Comparison of ENCODE assay signal across 1 cellular context in the genomic region with DNA sequence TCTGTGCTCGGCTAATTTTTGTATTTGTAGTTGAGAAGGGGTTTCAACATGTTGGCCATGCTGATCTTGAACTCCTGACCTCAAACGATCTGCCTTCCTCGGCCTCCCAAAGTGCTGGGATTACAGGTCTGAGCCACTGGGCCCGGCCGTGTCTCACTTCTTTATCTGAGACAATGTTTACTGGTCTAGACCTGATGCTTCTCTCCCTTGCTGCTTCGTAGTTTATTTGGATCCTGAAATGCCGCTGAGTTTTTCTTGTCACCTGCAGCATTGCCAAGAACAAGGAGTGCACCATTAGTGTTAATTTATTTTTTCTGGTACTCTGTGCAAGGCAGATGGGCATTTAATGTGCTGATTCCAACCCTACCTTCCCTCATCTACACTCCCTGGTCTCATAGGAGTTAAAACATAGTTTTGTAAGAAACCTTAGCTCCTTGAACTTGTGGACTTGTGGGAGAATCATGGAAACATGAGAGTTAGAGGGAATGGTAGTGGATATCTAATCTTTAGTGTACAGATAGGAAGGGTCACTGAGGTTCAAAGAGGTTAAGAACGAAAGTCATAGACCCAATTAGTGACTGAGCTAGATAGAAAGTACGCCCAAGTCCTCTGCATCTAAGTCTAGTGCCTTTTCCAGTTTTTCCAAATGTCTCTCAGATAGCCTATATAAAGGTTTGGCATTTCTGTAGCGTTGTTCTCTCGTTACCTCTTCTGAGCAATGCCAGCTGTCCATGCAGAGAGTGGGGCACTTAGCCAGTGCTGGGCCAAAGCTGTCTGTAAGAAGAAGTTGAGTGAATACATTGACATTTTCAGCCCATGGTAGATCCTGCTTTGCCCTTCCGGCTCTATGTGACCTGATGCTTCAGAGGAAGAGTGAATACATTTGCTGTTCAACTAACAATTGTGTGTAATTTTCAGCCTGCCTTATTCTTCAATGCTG.
TF ChIP-seq lines count a peak whose summit lies in the region.

No MANE protein-coding gene starts in this region.

TF ChIP-seq in WTC11, 78 proteins besides CTCF, POLR2A, EP300 and RAD21 (continued from another document):
- TF ChIP-seq, protein P1, sequence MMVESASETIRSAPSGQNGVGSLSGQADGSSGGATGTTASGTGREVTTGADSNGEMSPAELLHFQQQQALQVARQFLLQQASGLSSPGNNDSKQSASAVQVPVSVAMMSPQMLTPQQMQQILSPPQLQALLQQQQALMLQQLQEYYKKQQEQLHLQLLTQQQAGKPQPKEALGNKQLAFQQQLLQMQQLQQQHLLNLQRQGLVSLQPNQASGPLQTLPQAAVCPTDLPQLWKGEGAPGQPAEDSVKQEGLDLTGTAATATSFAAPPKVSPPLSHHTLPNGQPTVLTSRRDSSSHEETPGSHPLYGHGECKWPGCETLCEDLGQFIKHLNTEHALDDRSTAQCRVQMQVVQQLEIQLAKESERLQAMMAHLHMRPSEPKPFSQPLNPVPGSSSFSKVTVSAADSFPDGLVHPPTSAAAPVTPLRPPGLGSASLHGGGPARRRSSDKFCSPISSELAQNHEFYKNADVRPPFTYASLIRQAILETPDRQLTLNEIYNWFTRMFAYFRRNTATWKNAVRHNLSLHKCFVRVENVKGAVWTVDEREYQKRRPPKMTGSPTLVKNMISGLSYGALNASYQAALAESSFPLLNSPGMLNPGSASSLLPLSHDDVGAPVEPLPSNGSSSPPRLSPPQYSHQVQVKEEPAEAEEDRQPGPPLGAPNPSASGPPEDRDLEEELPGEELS (CRISPR knock-in tag; IDR thresholded peaks at IDR 0.05) = no peak
- TF ChIP-seq, protein P2, sequence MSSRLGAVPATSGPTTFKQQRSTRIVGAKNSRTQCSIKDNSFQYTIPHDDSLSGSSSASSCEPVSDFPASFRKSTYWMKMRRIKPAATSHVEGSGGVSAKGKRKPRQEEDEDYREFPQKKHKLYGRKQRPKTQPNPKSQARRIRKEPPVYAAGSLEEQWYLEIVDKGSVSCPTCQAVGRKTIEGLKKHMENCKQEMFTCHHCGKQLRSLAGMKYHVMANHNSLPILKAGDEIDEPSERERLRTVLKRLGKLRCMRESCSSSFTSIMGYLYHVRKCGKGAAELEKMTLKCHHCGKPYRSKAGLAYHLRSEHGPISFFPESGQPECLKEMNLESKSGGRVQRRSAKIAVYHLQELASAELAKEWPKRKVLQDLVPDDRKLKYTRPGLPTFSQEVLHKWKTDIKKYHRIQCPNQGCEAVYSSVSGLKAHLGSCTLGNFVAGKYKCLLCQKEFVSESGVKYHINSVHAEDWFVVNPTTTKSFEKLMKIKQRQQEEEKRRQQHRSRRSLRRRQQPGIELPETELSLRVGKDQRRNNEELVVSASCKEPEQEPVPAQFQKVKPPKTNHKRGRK (CRISPR knock-in tag; IDR thresholded peaks at IDR 0.05; ENCODE audit: borderline replicate concordance) = no peak
- TF ChIP-seq SMAD4 (CRISPR knock-in tag; IDR thresholded peaks at IDR 0.05) (no peak), ZNF121 (CRISPR knock-in tag; IDR thresholded peaks at IDR 0.05) (no peak), GTF2I (CRISPR knock-in tag; conservative IDR thresholded peaks at IDR 0.05) (no peak), ZNF396 (CRISPR knock-in tag; IDR thresholded peaks at IDR 0.05; ENCODE audit: borderline replicate concordance) (no peak), NFATC4 (CRISPR knock-in tag; IDR thresholded peaks at IDR 0.05) (no peak), NR1H2 (CRISPR knock-in tag; IDR thresholded peaks at IDR 0.05) (no peak), NR3C1 (CRISPR knock-in tag; conservative IDR thresholded peaks at IDR 0.05; ENCODE audit: low read depth) (no peak), ESRRA (CRISPR knock-in tag; IDR thresholded peaks at IDR 0.05; ENCODE audit: borderline replicate concordance) (no peak), SOX15 (CRISPR knock-in tag; IDR thresholded peaks at IDR 0.05) (no peak)
- TF ChIP-seq, protein P3, sequence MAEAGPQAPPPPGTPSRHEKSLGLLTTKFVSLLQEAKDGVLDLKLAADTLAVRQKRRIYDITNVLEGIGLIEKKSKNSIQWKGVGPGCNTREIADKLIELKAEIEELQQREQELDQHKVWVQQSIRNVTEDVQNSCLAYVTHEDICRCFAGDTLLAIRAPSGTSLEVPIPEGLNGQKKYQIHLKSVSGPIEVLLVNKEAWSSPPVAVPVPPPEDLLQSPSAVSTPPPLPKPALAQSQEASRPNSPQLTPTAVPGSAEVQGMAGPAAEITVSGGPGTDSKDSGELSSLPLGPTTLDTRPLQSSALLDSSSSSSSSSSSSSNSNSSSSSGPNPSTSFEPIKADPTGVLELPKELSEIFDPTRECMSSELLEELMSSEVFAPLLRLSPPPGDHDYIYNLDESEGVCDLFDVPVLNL (CRISPR knock-in tag; IDR thresholded peaks at IDR 0.05; ENCODE audit: borderline replicate concordance, low read depth) = no peak
